Comparison of ENCODE assay signal across 9 cellular contexts in genomic region chrX:110852180-110852579, GRCh38. TPM values are rescaled to one million over a fixed set of nuclear protein-coding genes. Genes with fewer than 3 reads are reported as not detected.
DNase-seq lines count a peak whose midpoint lies in the region; ATAC-seq lines count a peak whose summit lies in the region.
"Had no signal": no experiment of that assay in that cellular context is flagged by ENCODE, and none has a peak within 500 bp of the region (broad histone marks: within the 10 kb centered on the region; RNA-seq: fewer than 3 reads in every experiment).

No MANE protein-coding gene starts in this region.

- ATAC-seq in GM21447 (IDR thresholded peaks at IDR 0.05; ENCODE audit: unreplicated experiment) (peak; percentile 42), HG02884 (IDR thresholded peaks at IDR 0.05; ENCODE audit: unreplicated experiment) (no peak)

- DNase-seq in COR-L47 (lab: John Stamatoyannopoulos, UW) (peak; percentile 15), RPMI7951 (ENCODE audit: low read depth) (peak; percentile 11), iPS-NIHi11 (ENCODE audit: low spot score) (peak; percentile 16), SKM-1 (lab: John Stamatoyannopoulos, UW; ENCODE audit: unreplicated experiment) (no peak), NK-92 (lab: John Stamatoyannopoulos, UW; ENCODE audit: unreplicated experiment) (no peak)
- no peak for DNase-seq in stimulated activated CD4-positive, alpha-beta T cell treated with anti-CD3 and anti-CD28 coated beads, Interleukin-4, amount 100 ng/mL, for 1 hour
- DNase-seq: upper lobe of left lung had no signal

RNA-seq across cellular contexts. Expression of gene CHRDL1, which starts 56.6 kb away (rescaled TPM):
- 35.4 and 35.6 TPM in 2 replicates for total RNA-seq in RPMI7951 (2014; rRNA removed; shearing (Covaris generic))

Comparison
In these comparisons a context has a peak if more than half of its experiments do, and no peak if none do; other contexts are left out.
1. DNase-seq: peak in COR-L47 (single experiment), RPMI7951 (single experiment) and iPS-NIHi11 (single experiment); none in SKM-1 (single experiment), stimulated activated CD4-positive, alpha-beta T cell treated with anti-CD3 and anti-CD28 coated beads, Interleukin-4, amount 100 ng/mL, for 1 hour (single experiment) and NK-92 (single experiment).